Comparison of ENCODE assay signal across 1 cellular context in the genomic region with DNA sequence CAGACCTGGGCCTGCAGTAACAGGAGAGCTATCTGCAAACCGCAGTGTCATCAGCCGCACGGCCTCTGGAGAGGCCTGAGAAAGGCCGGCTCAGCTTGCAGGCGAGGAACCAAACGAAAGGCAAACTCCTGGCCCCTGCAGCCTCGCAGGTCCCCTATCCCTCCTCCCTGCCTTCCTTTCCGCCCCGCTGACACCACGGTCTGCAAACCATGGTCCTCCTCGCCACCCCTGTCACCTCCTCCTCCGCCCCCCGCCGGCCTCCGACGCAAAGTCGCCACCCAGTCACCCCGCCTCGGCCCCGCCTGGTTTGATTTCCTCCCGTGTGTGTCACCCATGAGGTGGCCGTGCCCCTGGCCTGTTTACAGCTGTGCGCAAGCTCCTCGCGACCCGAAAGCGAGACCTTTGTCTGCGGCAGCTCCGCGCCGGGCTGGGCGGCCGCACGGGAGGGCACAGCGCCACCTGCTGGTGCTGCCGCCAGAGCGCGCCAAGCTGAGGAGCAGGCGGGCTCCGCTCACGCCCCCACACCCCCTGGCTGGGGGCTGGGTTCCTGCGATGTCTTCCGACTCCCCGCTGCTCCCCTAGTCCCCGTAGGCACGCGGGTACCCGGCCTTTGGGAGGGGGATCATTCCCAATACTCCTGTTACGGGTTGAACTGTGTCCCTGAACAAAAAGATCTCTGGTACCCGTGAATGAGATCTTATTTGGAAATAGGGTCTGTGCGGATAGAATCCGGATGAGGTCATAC.
A peak's percentile ranks its signal among the peaks of the same experiment; 100 is the strongest.
TF ChIP-seq lines count a peak whose summit lies in the region.

No MANE protein-coding gene starts in this region.

TF ChIP-seq in HEK293, 187 proteins besides CTCF, POLR2A, EP300 and RAD21 (continued from another document and continues in another):
- TF ChIP-seq GLI4 (tag by site-specific recombination; IDR thresholded peaks at IDR 0.05) (no peak), ZNF433 (tag by site-specific recombination; IDR thresholded peaks at IDR 0.05; ENCODE audit: low read depth) (no peak), ZNF239 (tag by site-specific recombination; IDR thresholded peaks at IDR 0.05) (no peak), ZFHX2 (tag by site-specific recombination; conservative IDR thresholded peaks at IDR 0.05) (peak; percentile 93), ZNF623 (tag by site-specific recombination; IDR thresholded peaks at IDR 0.05) (no peak), HOXA7 (CRISPR knock-in tag; IDR thresholded peaks at IDR 0.05; ENCODE audit: borderline replicate concordance) (no peak), ZNF266 (tag by site-specific recombination; IDR thresholded peaks at IDR 0.05; ENCODE audit: low read depth) (no peak), SP2 (tag by site-specific recombination; IDR thresholded peaks at IDR 0.05) (peak; percentile 82), ZEB2 (tag by site-specific recombination; IDR thresholded peaks at IDR 0.05) (peak; percentile 90), ZBTB21 (tag by site-specific recombination; IDR thresholded peaks at IDR 0.05) (peak; percentile 65), ZNF37A (tag by site-specific recombination; IDR thresholded peaks at IDR 0.05) (no peak), ZNF791 (tag by site-specific recombination; IDR thresholded peaks at IDR 0.05) (no peak), EGR2 (tag by site-specific recombination; IDR thresholded peaks at IDR 0.05; ENCODE audit: low read depth) (peak; percentile 90), ZNF677 (tag by site-specific recombination; IDR thresholded peaks at IDR 0.05) (no peak), ZNF747 (tag by site-specific recombination; IDR thresholded peaks at IDR 0.05) (no peak), ZNF776 (tag by site-specific recombination; IDR thresholded peaks at IDR 0.05; ENCODE audit: borderline replicate concordance) (no peak), ZNF324 (tag by site-specific recombination; IDR thresholded peaks at IDR 0.05) (peak; percentile 72; the same call in 1 of the 2 replicates), ZNF23 (tag by site-specific recombination; IDR thresholded peaks at IDR 0.05; ENCODE audit: borderline replicate concordance) (no peak), ZNF785 (tag by site-specific recombination; IDR thresholded peaks at IDR 0.05) (no peak), ZNF473 (tag by site-specific recombination; IDR thresholded peaks at IDR 0.05) (no peak), SCRT2 (tag by site-specific recombination; IDR thresholded peaks at IDR 0.05) (no peak), WT1 (tag by site-specific recombination; IDR thresholded peaks at IDR 0.05) (peak; percentile 19; the same call in 1 of the 2 replicates), MEIS1 (CRISPR knock-in tag; IDR thresholded peaks at IDR 0.05; ENCODE audit: borderline replicate concordance) (no peak), ZNF48 (tag by site-specific recombination; IDR thresholded peaks at IDR 0.05) (no peak), ZBTB17 (tag by site-specific recombination; IDR thresholded peaks at IDR 0.05) (peak; percentile 77), OSR2 (tag by site-specific recombination; IDR thresholded peaks at IDR 0.05) (no peak), ZNF140 (tag by site-specific recombination; IDR thresholded peaks at IDR 0.05) (no peak), ZNF596 (tag by site-specific recombination; IDR thresholded peaks at IDR 0.05) (no peak)
- TF ChIP-seq, protein P1, sequence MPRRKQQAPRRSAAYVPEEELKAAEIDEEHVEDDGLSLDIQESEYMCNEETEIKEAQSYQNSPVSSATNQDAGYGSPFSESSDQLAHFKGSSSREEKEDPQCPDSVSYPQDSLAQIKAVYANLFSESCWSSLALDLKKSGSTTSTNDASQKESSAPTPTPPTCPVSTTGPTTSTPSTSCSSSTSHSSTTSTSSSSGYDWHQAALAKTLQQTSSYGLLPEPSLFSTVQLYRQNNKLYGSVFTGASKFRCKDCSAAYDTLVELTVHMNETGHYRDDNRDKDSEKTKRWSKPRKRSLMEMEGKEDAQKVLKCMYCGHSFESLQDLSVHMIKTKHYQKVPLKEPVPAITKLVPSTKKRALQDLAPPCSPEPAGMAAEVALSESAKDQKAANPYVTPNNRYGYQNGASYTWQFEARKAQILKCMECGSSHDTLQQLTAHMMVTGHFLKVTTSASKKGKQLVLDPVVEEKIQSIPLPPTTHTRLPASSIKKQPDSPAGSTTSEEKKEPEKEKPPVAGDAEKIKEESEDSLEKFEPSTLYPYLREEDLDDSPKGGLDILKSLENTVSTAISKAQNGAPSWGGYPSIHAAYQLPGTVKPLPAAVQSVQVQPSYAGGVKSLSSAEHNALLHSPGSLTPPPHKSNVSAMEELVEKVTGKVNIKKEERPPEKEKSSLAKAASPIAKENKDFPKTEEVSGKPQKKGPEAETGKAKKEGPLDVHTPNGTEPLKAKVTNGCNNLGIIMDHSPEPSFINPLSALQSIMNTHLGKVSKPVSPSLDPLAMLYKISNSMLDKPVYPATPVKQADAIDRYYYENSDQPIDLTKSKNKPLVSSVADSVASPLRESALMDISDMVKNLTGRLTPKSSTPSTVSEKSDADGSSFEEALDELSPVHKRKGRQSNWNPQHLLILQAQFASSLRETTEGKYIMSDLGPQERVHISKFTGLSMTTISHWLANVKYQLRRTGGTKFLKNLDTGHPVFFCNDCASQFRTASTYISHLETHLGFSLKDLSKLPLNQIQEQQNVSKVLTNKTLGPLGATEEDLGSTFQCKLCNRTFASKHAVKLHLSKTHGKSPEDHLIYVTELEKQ (tag by site-specific recombination; IDR thresholded peaks at IDR 0.05; ENCODE audit: borderline replicate concordance) = no peak
- TF ChIP-seq, protein P2, sequence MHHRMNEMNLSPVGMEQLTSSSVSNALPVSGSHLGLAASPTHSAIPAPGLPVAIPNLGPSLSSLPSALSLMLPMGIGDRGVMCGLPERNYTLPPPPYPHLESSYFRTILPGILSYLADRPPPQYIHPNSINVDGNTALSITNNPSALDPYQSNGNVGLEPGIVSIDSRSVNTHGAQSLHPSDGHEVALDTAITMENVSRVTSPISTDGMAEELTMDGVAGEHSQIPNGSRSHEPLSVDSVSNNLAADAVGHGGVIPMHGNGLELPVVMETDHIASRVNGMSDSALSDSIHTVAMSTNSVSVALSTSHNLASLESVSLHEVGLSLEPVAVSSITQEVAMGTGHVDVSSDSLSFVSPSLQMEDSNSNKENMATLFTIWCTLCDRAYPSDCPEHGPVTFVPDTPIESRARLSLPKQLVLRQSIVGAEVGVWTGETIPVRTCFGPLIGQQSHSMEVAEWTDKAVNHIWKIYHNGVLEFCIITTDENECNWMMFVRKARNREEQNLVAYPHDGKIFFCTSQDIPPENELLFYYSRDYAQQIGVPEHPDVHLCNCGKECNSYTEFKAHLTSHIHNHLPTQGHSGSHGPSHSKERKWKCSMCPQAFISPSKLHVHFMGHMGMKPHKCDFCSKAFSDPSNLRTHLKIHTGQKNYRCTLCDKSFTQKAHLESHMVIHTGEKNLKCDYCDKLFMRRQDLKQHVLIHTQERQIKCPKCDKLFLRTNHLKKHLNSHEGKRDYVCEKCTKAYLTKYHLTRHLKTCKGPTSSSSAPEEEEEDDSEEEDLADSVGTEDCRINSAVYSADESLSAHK (tag by site-specific recombination; IDR thresholded peaks at IDR 0.05) = 0 out of 2 replicates have a peak, but pooled peaks have one; percentile 16
- TF ChIP-seq, protein P3, sequence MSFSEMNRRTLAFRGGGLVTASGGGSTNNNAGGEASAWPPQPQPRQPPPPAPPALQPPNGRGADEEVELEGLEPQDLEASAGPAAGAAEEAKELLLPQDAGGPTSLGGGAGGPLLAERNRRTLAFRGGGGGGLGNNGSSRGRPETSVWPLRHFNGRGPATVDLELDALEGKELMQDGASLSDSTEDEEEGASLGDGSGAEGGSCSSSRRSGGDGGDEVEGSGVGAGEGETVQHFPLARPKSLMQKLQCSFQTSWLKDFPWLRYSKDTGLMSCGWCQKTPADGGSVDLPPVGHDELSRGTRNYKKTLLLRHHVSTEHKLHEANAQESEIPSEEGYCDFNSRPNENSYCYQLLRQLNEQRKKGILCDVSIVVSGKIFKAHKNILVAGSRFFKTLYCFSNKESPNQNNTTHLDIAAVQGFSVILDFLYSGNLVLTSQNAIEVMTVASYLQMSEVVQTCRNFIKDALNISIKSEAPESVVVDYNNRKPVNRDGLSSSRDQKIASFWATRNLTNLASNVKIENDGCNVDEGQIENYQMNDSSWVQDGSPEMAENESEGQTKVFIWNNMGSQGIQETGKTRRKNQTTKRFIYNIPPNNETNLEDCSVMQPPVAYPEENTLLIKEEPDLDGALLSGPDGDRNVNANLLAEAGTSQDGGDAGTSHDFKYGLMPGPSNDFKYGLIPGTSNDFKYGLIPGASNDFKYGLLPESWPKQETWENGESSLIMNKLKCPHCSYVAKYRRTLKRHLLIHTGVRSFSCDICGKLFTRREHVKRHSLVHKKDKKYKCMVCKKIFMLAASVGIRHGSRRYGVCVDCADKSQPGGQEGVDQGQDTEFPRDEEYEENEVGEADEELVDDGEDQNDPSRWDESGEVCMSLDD (tag by site-specific recombination; IDR thresholded peaks at IDR 0.05) = peak; percentile 56; the same call in 1 of the 2 replicates
- TF ChIP-seq, protein P4, sequence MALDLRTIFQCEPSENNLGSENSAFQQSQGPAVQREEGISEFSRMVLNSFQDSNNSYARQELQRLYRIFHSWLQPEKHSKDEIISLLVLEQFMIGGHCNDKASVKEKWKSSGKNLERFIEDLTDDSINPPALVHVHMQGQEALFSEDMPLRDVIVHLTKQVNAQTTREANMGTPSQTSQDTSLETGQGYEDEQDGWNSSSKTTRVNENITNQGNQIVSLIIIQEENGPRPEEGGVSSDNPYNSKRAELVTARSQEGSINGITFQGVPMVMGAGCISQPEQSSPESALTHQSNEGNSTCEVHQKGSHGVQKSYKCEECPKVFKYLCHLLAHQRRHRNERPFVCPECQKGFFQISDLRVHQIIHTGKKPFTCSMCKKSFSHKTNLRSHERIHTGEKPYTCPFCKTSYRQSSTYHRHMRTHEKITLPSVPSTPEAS (tag by site-specific recombination; IDR thresholded peaks at IDR 0.05) = no peak
- TF ChIP-seq, protein P5, sequence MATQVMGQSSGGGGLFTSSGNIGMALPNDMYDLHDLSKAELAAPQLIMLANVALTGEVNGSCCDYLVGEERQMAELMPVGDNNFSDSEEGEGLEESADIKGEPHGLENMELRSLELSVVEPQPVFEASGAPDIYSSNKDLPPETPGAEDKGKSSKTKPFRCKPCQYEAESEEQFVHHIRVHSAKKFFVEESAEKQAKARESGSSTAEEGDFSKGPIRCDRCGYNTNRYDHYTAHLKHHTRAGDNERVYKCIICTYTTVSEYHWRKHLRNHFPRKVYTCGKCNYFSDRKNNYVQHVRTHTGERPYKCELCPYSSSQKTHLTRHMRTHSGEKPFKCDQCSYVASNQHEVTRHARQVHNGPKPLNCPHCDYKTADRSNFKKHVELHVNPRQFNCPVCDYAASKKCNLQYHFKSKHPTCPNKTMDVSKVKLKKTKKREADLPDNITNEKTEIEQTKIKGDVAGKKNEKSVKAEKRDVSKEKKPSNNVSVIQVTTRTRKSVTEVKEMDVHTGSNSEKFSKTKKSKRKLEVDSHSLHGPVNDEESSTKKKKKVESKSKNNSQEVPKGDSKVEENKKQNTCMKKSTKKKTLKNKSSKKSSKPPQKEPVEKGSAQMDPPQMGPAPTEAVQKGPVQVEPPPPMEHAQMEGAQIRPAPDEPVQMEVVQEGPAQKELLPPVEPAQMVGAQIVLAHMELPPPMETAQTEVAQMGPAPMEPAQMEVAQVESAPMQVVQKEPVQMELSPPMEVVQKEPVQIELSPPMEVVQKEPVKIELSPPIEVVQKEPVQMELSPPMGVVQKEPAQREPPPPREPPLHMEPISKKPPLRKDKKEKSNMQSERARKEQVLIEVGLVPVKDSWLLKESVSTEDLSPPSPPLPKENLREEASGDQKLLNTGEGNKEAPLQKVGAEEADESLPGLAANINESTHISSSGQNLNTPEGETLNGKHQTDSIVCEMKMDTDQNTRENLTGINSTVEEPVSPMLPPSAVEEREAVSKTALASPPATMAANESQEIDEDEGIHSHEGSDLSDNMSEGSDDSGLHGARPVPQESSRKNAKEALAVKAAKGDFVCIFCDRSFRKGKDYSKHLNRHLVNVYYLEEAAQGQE (tag by site-specific recombination; IDR thresholded peaks at IDR 0.05) = no peak
- TF ChIP-seq, protein P6, sequence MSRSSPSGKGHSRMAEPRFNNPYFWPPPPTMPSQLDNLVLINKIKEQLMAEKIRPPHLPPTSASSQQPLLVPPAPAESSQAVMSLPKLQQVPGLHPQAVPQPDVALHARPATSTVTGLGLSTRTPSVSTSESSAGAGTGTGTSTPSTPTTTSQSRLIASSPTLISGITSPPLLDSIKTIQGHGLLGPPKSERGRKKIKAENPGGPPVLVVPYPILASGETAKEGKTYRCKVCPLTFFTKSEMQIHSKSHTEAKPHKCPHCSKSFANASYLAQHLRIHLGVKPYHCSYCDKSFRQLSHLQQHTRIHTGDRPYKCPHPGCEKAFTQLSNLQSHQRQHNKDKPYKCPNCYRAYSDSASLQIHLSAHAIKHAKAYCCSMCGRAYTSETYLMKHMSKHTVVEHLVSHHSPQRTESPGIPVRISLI (tag by site-specific recombination; IDR thresholded peaks at IDR 0.05) = no peak
- TF ChIP-seq, protein P7, sequence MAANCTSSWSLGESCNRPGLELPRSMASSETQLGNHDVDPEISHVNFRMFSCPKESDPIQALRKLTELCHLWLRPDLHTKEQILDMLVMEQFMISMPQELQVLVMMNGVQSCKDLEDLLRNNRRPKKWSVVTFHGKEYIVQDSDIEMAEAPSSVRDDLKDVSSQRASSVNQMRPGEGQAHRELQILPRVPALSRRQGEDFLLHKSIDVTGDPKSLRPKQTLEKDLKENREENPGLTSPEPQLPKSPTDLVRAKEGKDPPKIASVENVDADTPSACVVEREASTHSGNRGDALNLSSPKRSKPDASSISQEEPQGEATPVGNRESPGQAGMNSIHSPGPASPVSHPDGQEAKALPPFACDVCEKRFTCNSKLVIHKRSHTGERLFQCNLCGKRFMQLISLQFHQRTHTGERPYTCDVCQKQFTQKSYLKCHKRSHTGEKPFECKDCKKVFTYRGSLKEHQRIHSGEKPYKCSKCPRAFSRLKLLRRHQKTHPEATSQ (tag by site-specific recombination; IDR thresholded peaks at IDR 0.05) = no peak; the same call in 1 of the 2 replicates
- TF ChIP-seq, protein P8, sequence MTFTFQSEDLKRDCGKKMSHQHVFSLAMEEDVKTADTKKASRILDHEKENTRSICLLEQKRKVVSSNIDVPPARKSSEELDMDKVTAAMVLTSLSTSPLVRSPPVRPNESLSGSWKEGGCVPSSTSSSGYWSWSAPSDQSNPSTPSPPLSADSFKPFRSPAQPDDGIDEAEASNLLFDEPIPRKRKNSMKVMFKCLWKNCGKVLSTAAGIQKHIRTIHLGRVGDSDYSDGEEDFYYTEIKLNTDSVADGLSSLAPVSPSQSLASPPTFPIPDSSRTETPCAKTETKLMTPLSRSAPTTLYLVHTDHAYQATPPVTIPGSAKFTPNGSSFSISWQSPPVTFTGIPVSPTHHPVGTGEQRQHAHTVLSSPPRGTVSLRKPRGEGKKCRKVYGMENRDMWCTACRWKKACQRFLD (tag by site-specific recombination; IDR thresholded peaks at IDR 0.05) = no peak
- TF ChIP-seq, protein P9, sequence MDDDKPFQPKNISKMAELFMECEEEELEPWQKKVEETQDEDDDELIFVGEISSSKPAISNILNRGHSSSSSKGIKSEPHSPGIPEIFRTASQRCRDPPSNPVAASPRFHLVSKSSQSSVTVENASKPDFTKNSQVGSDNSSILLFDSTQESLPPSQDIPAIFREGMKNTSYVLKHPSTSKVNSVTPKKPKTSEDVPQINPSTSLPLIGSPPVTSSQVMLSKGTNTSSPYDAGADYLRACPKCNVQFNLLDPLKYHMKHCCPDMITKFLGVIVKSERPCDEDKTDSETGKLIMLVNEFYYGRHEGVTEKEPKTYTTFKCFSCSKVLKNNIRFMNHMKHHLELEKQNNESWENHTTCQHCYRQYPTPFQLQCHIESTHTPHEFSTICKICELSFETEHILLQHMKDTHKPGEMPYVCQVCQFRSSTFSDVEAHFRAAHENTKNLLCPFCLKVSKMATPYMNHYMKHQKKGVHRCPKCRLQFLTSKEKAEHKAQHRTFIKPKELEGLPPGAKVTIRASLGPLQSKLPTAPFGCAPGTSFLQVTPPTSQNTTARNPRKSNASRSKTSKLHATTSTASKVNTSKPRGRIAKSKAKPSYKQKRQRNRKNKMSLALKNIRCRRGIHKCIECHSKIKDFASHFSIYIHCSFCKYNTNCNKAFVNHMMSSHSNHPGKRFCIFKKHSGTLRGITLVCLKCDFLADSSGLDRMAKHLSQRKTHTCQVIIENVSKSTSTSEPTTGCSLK (tag by site-specific recombination; IDR thresholded peaks at IDR 0.05) = no peak
